Comparison of ENCODE assay signal across 17 cellular contexts in genomic region chr10:94429049-94429707, GRCh38. TPM values are rescaled to one million over a fixed set of nuclear protein-coding genes. Genes with fewer than 3 reads are reported as not detected.
DNase-seq lines count a peak whose midpoint lies in the region; ATAC-seq and TF ChIP-seq lines count a peak whose summit lies in the region.
"Had no signal": no experiment of that assay in that cellular context is flagged by ENCODE, and none has a peak within 500 bp of the region (broad histone marks: within the 10 kb centered on the region; RNA-seq: fewer than 3 reads in every experiment).

No MANE protein-coding gene starts in this region.

- H3K36me3 ChIP-seq in body of pancreas (replicated peaks in 1 of 2; ENCODE audit: insufficient read depth in 1 of 2, low read depth in 2 of 2) = no peaks in the 10 kb centered on the region
- no peaks in the 10 kb centered on the region for H3K36me3 ChIP-seq in GM23338 (ENCODE audit: insufficient read depth)

- 84 to 88% methylated on average over 1 of the region's 1 CpG for WGBS in body of pancreas, 2 donors

- H3K27ac Mint-ChIP-seq in GM23338 = no peak overlapping the region
- H3K27ac Mint-ChIP-seq: activated B cell treated with CpG ODN at 0.5 μM for 24 hours; activated CD8-positive, alpha-beta memory T cell treated with anti-CD3 and anti-CD28 coated beads, Interleukin-2, amount 10 ng/mL, durations not matched to agents 7 days and 5 days; activated naive CD4-positive, alpha-beta T cell treated with anti-CD3 and anti-CD28 coated beads, Interleukin-2, amount 50 U/mL, for 72 hours; CD8-positive, alpha-beta T cell; memory B cell; T-cell had no signal

- no peaks in the 10 kb centered on the region for H3K27me3 Mint-ChIP-seq in GM23338 (ENCODE audit: insufficient read depth, low read depth, poor library complexity)
- H3K27me3 Mint-ChIP-seq: activated B cell treated with CpG ODN at 0.5 μM for 24 hours; activated CD8-positive, alpha-beta memory T cell treated with anti-CD3 and anti-CD28 coated beads, Interleukin-2, amount 10 ng/mL, durations not matched to agents 7 days and 5 days; memory B cell had no signal

- no peak for TF ChIP-seq POLR2A in body of pancreas (IDR thresholded peaks at IDR 0.05)

- H3K27me3 ChIP-seq in body of pancreas = no peaks in the 10 kb centered on the region
- no peaks in the 10 kb centered on the region for H3K27me3 ChIP-seq in GM23338 (ENCODE audit: insufficient read depth)
- H3K27me3 ChIP-seq: testis had no signal

- peaks cover 19% of the 10 kb centered on the region for H3K9me3 Mint-ChIP-seq in GM23338

- no peak overlapping the region for H2AFZ ChIP-seq in GM23338

- intact Hi-C loops in body of pancreas (cut with DNase I) = no loop called here

- no peak overlapping the region for H3K4me3 Mint-ChIP-seq in GM23338
- H3K4me3 Mint-ChIP-seq: activated B cell treated with CpG ODN at 0.5 μM for 24 hours; activated CD8-positive, alpha-beta memory T cell treated with anti-CD3 and anti-CD28 coated beads, Interleukin-2, amount 10 ng/mL, durations not matched to agents 7 days and 5 days; CD8-positive, alpha-beta T cell; memory B cell; T-cell had no signal

- H3K4me3 ChIP-seq in body of pancreas = no peak overlapping the region
- H3K4me3 ChIP-seq in GM23338 = no peak overlapping the region
- H3K4me3 ChIP-seq: testis had no signal

- no peaks in the 10 kb centered on the region for H3K9me2 ChIP-seq in GM23338 (ENCODE audit: insufficient read depth)

- H3K79me2 ChIP-seq in GM23338 (replicated peaks; ENCODE audit: insufficient read depth) = no peaks in the 10 kb centered on the region

- peak; percentile 75 for DNase-seq in GM04503 (ENCODE audit: low read depth)
- DNase-seq in body of pancreas = no peak
- peak; percentile 37 for DNase-seq in hepatic stellate cell (ENCODE audit: low spot score)
- peak; percentile 82 for DNase-seq in stromal cell of bone marrow (ENCODE audit: low read depth)
- no peak for DNase-seq in activated T-cell treated with anti-CD3 and anti-CD28 coated beads for 4 hours
- no peak for DNase-seq in GM23338 (ENCODE audit: low spot score)
- DNase-seq: activated B cell treated with CpG ODN at 0.5 μM for 24 hours; activated CD8-positive, alpha-beta memory T cell treated with anti-CD3 and anti-CD28 coated beads, Interleukin-2, amount 10 ng/mL, durations not matched to agents 7 days and 5 days; CD8-positive, alpha-beta T cell; NCI-H2029 treated with DMSO at 0.1 percent for 48 hours; nucleus accumbens; T-cell; testis had no signal

- H3F3A ChIP-seq in GM23338 (replicated peaks; ENCODE audit: low read depth) = no peaks in the 10 kb centered on the region

- H3K9me3 ChIP-seq in body of pancreas = no peaks in the 10 kb centered on the region
- H3K9me3 ChIP-seq: testis had no signal

- H3K4me1 ChIP-seq in body of pancreas (peaks cover 19% of the 10 kb centered on the region), GM23338 (ENCODE audit: insufficient read depth) (no peaks in the 10 kb centered on the region)
- H3K4me1 ChIP-seq: testis had no signal

- H3K27ac ChIP-seq in body of pancreas (peak overlapping the region in 2 of 4 donors; percentile 38 to 45), GM23338 (ENCODE audit: low read depth) (no peak overlapping the region)
- H3K27ac ChIP-seq: epithelial cell of prostate, testis had no signal

- no peak overlapping the region for H3K4me2 ChIP-seq in GM23338

- ATAC-seq in body of pancreas = peak; percentile 42
- ATAC-seq in HG02678 (IDR thresholded peaks at IDR 0.05; ENCODE audit: unreplicated experiment) = no peak
- ATAC-seq in GM23338 = no peak
- ATAC-seq: activated CD8-positive, alpha-beta memory T cell treated with anti-CD3 and anti-CD28 coated beads, Interleukin-2, amount 10 ng/mL, durations not matched to agents 7 days and 5 days; activated naive CD4-positive, alpha-beta T cell treated with anti-CD3 and anti-CD28 coated beads, Interleukin-2, amount 50 U/mL, for 72 hours; CD8-positive, alpha-beta T cell; T-cell had no signal

- H3K4me1 Mint-ChIP-seq in GM23338 = 0 out of 3 replicates have a peak, but pooled peaks cover 6% of the 10 kb centered on the region
- H3K4me1 Mint-ChIP-seq: activated CD8-positive, alpha-beta memory T cell treated with anti-CD3 and anti-CD28 coated beads, Interleukin-2, amount 10 ng/mL, durations not matched to agents 7 days and 5 days; T-cell had no signal

- TF ChIP-seq CTCF in body of pancreas (IDR thresholded peaks at IDR 0.05) (no peak), GM23338 (conservative IDR thresholded peaks at IDR 0.05; ENCODE audit: low read depth in 2 of 2) (no peak)

- H4K20me1 ChIP-seq in GM23338 (replicated peaks; ENCODE audit: insufficient read depth) = no peaks in the 10 kb centered on the region

- H3K36me3 Mint-ChIP-seq in GM23338 (ENCODE audit: low read depth) = no peaks in the 10 kb centered on the region; the same call in 2 of the 3 replicates
- H3K36me3 Mint-ChIP-seq: activated CD8-positive, alpha-beta memory T cell treated with anti-CD3 and anti-CD28 coated beads, Interleukin-2, amount 10 ng/mL, durations not matched to agents 7 days and 5 days; activated naive CD4-positive, alpha-beta T cell treated with anti-CD3 and anti-CD28 coated beads, Interleukin-2, amount 50 U/mL, for 72 hours; CD8-positive, alpha-beta T cell; T-cell had no signal

TF ChIP-seq in GM23338, 12 proteins besides CTCF, POLR2A, EP300 and RAD21:
- TF ChIP-seq ZNF114 (CRISPR knock-in tag; IDR thresholded peaks at IDR 0.05) (no peak), STAT1 (IDR thresholded peaks at IDR 0.05; ENCODE audit: unreplicated experiment) (no peak), JUNB (IDR thresholded peaks at IDR 0.05; ENCODE audit: unreplicated experiment) (no peak), ZNF331 (CRISPR knock-in tag; IDR thresholded peaks at IDR 0.05; ENCODE audit: low read depth) (no peak), POLR2AphosphoS5 (IDR thresholded peaks at IDR 0.05; ENCODE audit: low read depth) (no peak), NANOG (IDR thresholded peaks at IDR 0.05; ENCODE audit: borderline replicate concordance) (no peak), EZH2phosphoT487 (IDR thresholded peaks at IDR 0.05; ENCODE audit: unreplicated experiment) (no peak)

RNA-seq across cellular contexts. Expression of gene TBC1D12, which starts 26.8 kb away (rescaled TPM):
- total RNA-seq in body of pancreas = 10 to 100 TPM; 11.9 to 17.5 TPM
- total RNA-seq in GM23338 (2014; rRNA removed; shearing (Covaris generic)) = 3.6 and 4.1 TPM in 2 replicates
- 2.3 and 5.2 TPM in 2 replicates for polyA plus RNA-seq in GM23338 (2016; fragmentation: Nextera tagmentation; extraction: Ambion mirVana)

Comparison
In these comparisons a context has a peak if more than half of its experiments do, and no peak if none do; other contexts are left out.
1. DNase-seq: peak in GM04503 (single experiment), hepatic stellate cell (single experiment) and stromal cell of bone marrow (single experiment); none in body of pancreas (0 of 4), activated T-cell treated with anti-CD3 and anti-CD28 coated beads for 4 hours (single experiment) and GM23338 (single experiment).